23 cellular contexts compared by ENCODE assay signal in genomic region chr11:75375626-75376025, GRCh38. TPM values are rescaled to one million over a fixed set of nuclear protein-coding genes. Genes with fewer than 3 reads are reported as not detected.
A peak's percentile ranks its signal among the peaks of the same experiment; 100 is the strongest.
DNase-seq lines count a peak whose midpoint lies in the region; ATAC-seq and TF ChIP-seq lines count a peak whose summit lies in the region.
"Had no signal": no experiment of that assay in that cellular context is flagged by ENCODE, and none has a peak within 500 bp of the region (broad histone marks: within the 10 kb centered on the region; RNA-seq: fewer than 3 reads in every experiment).

No MANE protein-coding gene starts in this region.

- no peaks in the 10 kb centered on the region for H3K9me3 ChIP-seq in T-helper 17 cell (ENCODE audit: control insufficient read depth, low read length, poor library complexity, severe bottlenecking)
- H3K9me3 ChIP-seq: HAP-1, SK-N-SH had no signal

- H2BK5ac ChIP-seq in mesendoderm (ENCODE audit: low read length), result no peak overlapping the region

- H3K27ac Mint-ChIP-seq in T-helper 17 cell, result peak overlapping the region; percentile 83
- H3K27ac Mint-ChIP-seq in stimulated activated effector memory CD8-positive, alpha-beta T cell treated with anti-CD3 and anti-CD28 coated beads, Interleukin-12 subunit alpha, Interleukin-12 subunit beta, amount 100 ng/mL, for 72 hours, result peak overlapping the region; percentile 43
- H3K27ac Mint-ChIP-seq: CD4-positive, CD25-positive, alpha-beta regulatory T cell had no signal

- H3K27me3 ChIP-seq in mesendoderm (ENCODE audit: insufficient read depth, low read length, poor library complexity), result no peaks in the 10 kb centered on the region

- no peaks in the 10 kb centered on the region for H3K79me2 ChIP-seq in mesendoderm (ENCODE audit: control insufficient read depth, insufficient read depth, low read length)

- ATAC-seq in T-helper 17 cell (no peak), GM21576 (IDR thresholded peaks at IDR 0.05; ENCODE audit: unreplicated experiment) (no peak)
- no peak for ATAC-seq in stimulated activated effector memory CD8-positive, alpha-beta T cell treated with anti-CD3 and anti-CD28 coated beads, Interleukin-12 subunit alpha, Interleukin-12 subunit beta, amount 100 ng/mL, for 72 hours
- ATAC-seq: PC-3 had no signal

- no peak overlapping the region for H2BK15ac ChIP-seq in mesendoderm (replicated peaks; ENCODE audit: low read depth)

- peaks cover 2% of the 10 kb centered on the region for H3K4me1 ChIP-seq in mesendoderm (ENCODE audit: control insufficient read depth, low read depth, low read length)
- H3K4me1 ChIP-seq: HAP-1 had no signal

- WGBS in mesendoderm (ENCODE audit: extremely low coverage, insufficient coverage, low lambda C conversion rate), result no CpG with 5 or more reads among the region's 8 CpGs

- no peaks in the 10 kb centered on the region for H3K9me3 Mint-ChIP-seq in stimulated activated effector memory CD8-positive, alpha-beta T cell treated with anti-CD3 and anti-CD28 coated beads, Interleukin-12 subunit alpha, Interleukin-12 subunit beta, amount 100 ng/mL, for 72 hours
- H3K9me3 Mint-ChIP-seq: CD4-positive, CD25-positive, alpha-beta regulatory T cell had no signal

- peak overlapping the region; percentile 18 for H2AK5ac ChIP-seq in mesendoderm (ENCODE audit: low read length)

- no peak overlapping the region for H3K4me3 ChIP-seq in mesendoderm (ENCODE audit: low read length)
- H3K4me3 ChIP-seq: GM23248, HAP-1, K562 had no signal

- in situ Hi-C loops in GM13976 (cut with MboI; ENCODE audit: low sequenced_read_pairs, unreplicated experiment), result no loop called here

- H3K56ac ChIP-seq in mesendoderm (ENCODE audit: low read length), result peak overlapping the region; percentile 10

- no peak overlapping the region for H3K18ac ChIP-seq in mesendoderm (ENCODE audit: low read length)

- H3K36me3 Mint-ChIP-seq in T-helper 17 cell (ENCODE audit: low read depth), result no peaks in the 10 kb centered on the region
- no peaks in the 10 kb centered on the region for H3K36me3 Mint-ChIP-seq in stimulated activated effector memory CD8-positive, alpha-beta T cell treated with anti-CD3 and anti-CD28 coated beads, Interleukin-12 subunit alpha, Interleukin-12 subunit beta, amount 100 ng/mL, for 72 hours
- H3K36me3 Mint-ChIP-seq: CD4-positive, CD25-positive, alpha-beta regulatory T cell had no signal

- no peaks in the 10 kb centered on the region for H3K27me3 Mint-ChIP-seq in T-helper 17 cell

- no peaks in the 10 kb centered on the region for H3K4me1 Mint-ChIP-seq in T-helper 17 cell
- no peaks in the 10 kb centered on the region for H3K4me1 Mint-ChIP-seq in stimulated activated effector memory CD8-positive, alpha-beta T cell treated with anti-CD3 and anti-CD28 coated beads, Interleukin-12 subunit alpha, Interleukin-12 subunit beta, amount 100 ng/mL, for 72 hours

- H3K27ac ChIP-seq in C4-2B (peak overlapping the region; percentile 0; the same call in 1 of the 2 replicates), mesendoderm (ENCODE audit: low read depth, low read length) (no peak overlapping the region)
- H3K27ac ChIP-seq: GM23248 had no signal

- H3K23ac ChIP-seq in mesendoderm (ENCODE audit: low read length), result no peak overlapping the region

- no peak overlapping the region for H4K5ac ChIP-seq in mesendoderm (ENCODE audit: low read length)

- H4K8ac ChIP-seq in mesendoderm (ENCODE audit: low read depth, low read length), result no peak overlapping the region

- H3K36me3 ChIP-seq in mesendoderm (ENCODE audit: control insufficient read depth, insufficient read depth, low read length), result no peaks in the 10 kb centered on the region
- H3K36me3 ChIP-seq: HAP-1 had no signal

- H3K9ac ChIP-seq in mesendoderm (ENCODE audit: low read length), result no peak overlapping the region
- H3K9ac ChIP-seq: GM23248, SK-N-SH had no signal

- H3K4me3 Mint-ChIP-seq in T-helper 17 cell, result no peak overlapping the region
- H3K4me3 Mint-ChIP-seq in stimulated activated effector memory CD8-positive, alpha-beta T cell treated with anti-CD3 and anti-CD28 coated beads, Interleukin-12 subunit alpha, Interleukin-12 subunit beta, amount 100 ng/mL, for 72 hours, result no peak overlapping the region
- H3K4me3 Mint-ChIP-seq: CD4-positive, CD25-positive, alpha-beta regulatory T cell had no signal

- no peak for TF ChIP-seq CTCF in C4-2B (conservative IDR thresholded peaks at IDR 0.05)
- no peak for TF ChIP-seq CTCF in GM13976 (IDR thresholded peaks at IDR 0.05; ENCODE audit: borderline replicate concordance, control extremely low read depth, extremely low read depth, insufficient read depth, missing control alignments)

- no peak overlapping the region for H3K4ac ChIP-seq in mesendoderm (ENCODE audit: low read depth, low read length)

- no peak for DNase-seq in T-helper 17 cell
- DNase-seq in mesendoderm, result no peak
- no peak for DNase-seq in stimulated activated effector memory CD8-positive, alpha-beta T cell treated with anti-CD3 and anti-CD28 coated beads, Interleukin-12 subunit alpha, Interleukin-12 subunit beta, amount 100 ng/mL, for 72 hours (ENCODE audit: low spot score in 2 of 2)
- DNase-seq in NK-92 treated with Interleukin-12 subunit alpha and Interleukin-12 subunit beta, amount 100 ng/mL, for 24 hours (lab: John Stamatoyannopoulos, UW), result no peak
- no peak for DNase-seq in GM13976 (ENCODE audit: low spot score)
- DNase-seq: CD4-positive, CD25-positive, alpha-beta regulatory T cell; Kasumi-1; NCI-H1092 treated with DMSO at 0.1 percent for 48 hours; NCI-H146; NCI-H1930; NCI-H446; NCI-H524 treated with DMSO at 0.1 percent for 48 hours; NCI-H774; SK-N-SH had no signal

- no peaks in the 10 kb centered on the region for H3K79me1 ChIP-seq in mesendoderm (ENCODE audit: low read length)

- H2BK120ac ChIP-seq in mesendoderm (ENCODE audit: low read depth, low read length), result no peak overlapping the region

- H3K4me2 ChIP-seq in mesendoderm (ENCODE audit: low read length), result no peak overlapping the region
- H3K4me2 ChIP-seq: SK-N-SH had no signal

RNA-seq across cellular contexts. Expression of gene RPS3, which starts 23.7 kb away (rescaled TPM):
- 1,000 to 10,000 TPM; 4,448 to 4,546 TPM for total RNA-seq in T-helper 17 cell
- 6,635 TPM for polyA plus RNA-seq in mesendoderm (2013, experiment 1 of 2)
- polyA plus RNA-seq in mesendoderm (2013, experiment 2 of 2), result 6,755 TPM

RNA-seq across cellular contexts. Expression of gene ARRB1, which starts 24.2 kb away (rescaled TPM):
- total RNA-seq in T-helper 17 cell, result 10 to 100 TPM; 26.3 to 39.6 TPM
- polyA plus RNA-seq in mesendoderm (2013, experiment 1 of 2), result 42.6 TPM
- polyA plus RNA-seq in mesendoderm (2013, experiment 2 of 2), result 43.2 TPM

RNA-seq across cellular contexts. Expression of gene KLHL35, which starts 57.4 kb away (rescaled TPM):
- 1 to 10 TPM; 1.3 to 3.1 TPM for total RNA-seq in T-helper 17 cell
- polyA plus RNA-seq in mesendoderm (2013, experiment 1 of 2), result 0.13 TPM
- polyA plus RNA-seq in mesendoderm (2013, experiment 2 of 2), result 0.22 TPM
- total RNA-seq: A172, G401, HT1080, K562 had no signal
- polyA plus RNA-seq: K562 had no signal
